13 cellular contexts compared by ENCODE assay signal in the genomic region with DNA sequence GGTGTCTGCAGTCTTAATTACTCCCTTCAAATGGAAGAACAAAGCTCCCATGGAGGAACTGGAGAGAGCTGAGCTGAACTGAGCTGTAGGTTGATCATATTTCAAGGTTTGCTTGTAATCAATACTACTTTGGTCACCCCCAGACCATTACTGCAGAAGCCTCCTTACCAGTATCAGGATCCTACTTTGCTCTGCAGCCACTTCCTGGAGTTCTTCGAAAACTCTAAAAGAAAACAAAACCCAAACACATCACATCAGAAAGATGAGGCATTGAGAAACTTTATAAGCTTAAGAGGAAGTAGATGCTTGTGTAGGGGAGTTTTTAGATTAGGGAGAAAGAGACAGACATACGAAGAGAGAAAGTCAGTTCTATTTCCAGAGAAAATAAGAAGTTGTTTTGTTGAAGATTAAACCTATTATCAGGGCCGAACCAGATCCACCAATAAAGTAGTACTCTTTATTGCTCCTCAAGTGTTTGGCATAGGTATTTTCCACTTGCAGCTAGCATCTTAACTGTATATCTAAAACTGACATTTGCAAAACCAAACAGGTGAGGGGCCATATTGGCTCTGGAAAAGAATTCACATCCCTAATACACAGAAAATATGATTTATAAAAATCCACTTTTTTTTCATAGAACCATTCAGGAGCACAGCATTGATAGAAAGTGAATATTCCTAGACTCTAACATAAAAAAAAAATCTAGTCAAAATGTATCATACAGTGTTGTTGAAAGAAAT.
DNase-seq lines count a peak whose midpoint lies in the region; ATAC-seq and TF ChIP-seq lines count a peak whose summit lies in the region.
"Had no signal": no experiment of that assay in that cellular context is flagged by ENCODE, and none has a peak within 500 bp of the region (broad histone marks: within the 10 kb centered on the region; RNA-seq: fewer than 3 reads in every experiment).

No MANE protein-coding gene starts in this region.

- TF ChIP-seq CTCF in GM13976 (IDR thresholded peaks at IDR 0.05; ENCODE audit: borderline replicate concordance, control extremely low read depth, extremely low read depth, insufficient read depth, missing control alignments), result no peak

- H3K27me3 Mint-ChIP-seq in stimulated activated naive CD8-positive, alpha-beta T cell treated with anti-CD3 and anti-CD28 coated beads, Interleukin-15, Interleukin-2, amounts not matched to agents 100 ng/mL and 50 ng/mL, for 24 hours, result no peaks in the 10 kb centered on the region
- H3K27me3 Mint-ChIP-seq in activated T-helper 1 cell treated with anti-CD3 and anti-CD28 coated beads, Interleukin-12 subunit alpha, Interleukin-12 subunit beta, Interleukin-2, Interleukin-4 antibody, amounts not matched to agents 30 ng/mL and 10 ng/mL and 1 ng/mL, durations not matched to agents 14 hours and 24 hours and 36 hours (ENCODE audit: insufficient read depth), result no peaks in the 10 kb centered on the region
- H3K27me3 Mint-ChIP-seq: CD4-positive, CD25-positive, alpha-beta regulatory T cell had no signal

- H3K9me3 Mint-ChIP-seq in stimulated activated naive CD8-positive, alpha-beta T cell treated with anti-CD3 and anti-CD28 coated beads, Interleukin-15, Interleukin-2, amounts not matched to agents 100 ng/mL and 50 ng/mL, for 24 hours, result no peaks in the 10 kb centered on the region
- H3K9me3 Mint-ChIP-seq in activated T-helper 1 cell treated with anti-CD3 and anti-CD28 coated beads, Interleukin-12 subunit alpha, Interleukin-12 subunit beta, Interleukin-2, Interleukin-4 antibody, amounts not matched to agents 30 ng/mL and 10 ng/mL and 1 ng/mL, durations not matched to agents 14 hours and 24 hours and 36 hours, result no peaks in the 10 kb centered on the region
- H3K9me3 Mint-ChIP-seq: CD4-positive, CD25-positive, alpha-beta regulatory T cell had no signal

- no peak for TF ChIP-seq POLR2A in GM18505 (IDR thresholded peaks at IDR 0.05; ENCODE audit: borderline replicate concordance, extremely low read depth, insufficient read depth, insufficient read length)

- no peak for ATAC-seq in stimulated activated naive CD8-positive, alpha-beta T cell treated with anti-CD3 and anti-CD28 coated beads, Interleukin-15, Interleukin-2, amounts not matched to agents 100 U/mL and 50 U/mL, for 24 hours
- ATAC-seq in HG03097 (IDR thresholded peaks at IDR 0.05; ENCODE audit: low FRiP score, unreplicated experiment) (peak; percentile 39), GM18505 (IDR thresholded peaks at IDR 0.05; ENCODE audit: unreplicated experiment) (no peak)
- ATAC-seq: HCT116 had no signal

- peak overlapping the region; percentile 74 for H3K27ac Mint-ChIP-seq in stimulated activated naive CD8-positive, alpha-beta T cell treated with anti-CD3 and anti-CD28 coated beads, Interleukin-15, Interleukin-2, amounts not matched to agents 100 ng/mL and 50 ng/mL, for 24 hours
- H3K27ac Mint-ChIP-seq in activated T-helper 1 cell treated with anti-CD3 and anti-CD28 coated beads, Interleukin-12 subunit alpha, Interleukin-12 subunit beta, Interleukin-2, Interleukin-4 antibody, amounts not matched to agents 30 ng/mL and 10 ng/mL and 1 ng/mL, durations not matched to agents 14 hours and 24 hours and 36 hours, result peak overlapping the region; percentile 88

- in situ Hi-C loops in GM13976 (cut with MboI; ENCODE audit: low sequenced_read_pairs, unreplicated experiment), result no loop called here

- intact Hi-C loops in activated T-helper 1 cell treated with anti-CD3 and anti-CD28 coated beads, Interleukin-12 subunit alpha, Interleukin-12 subunit beta, Interleukin-2, Interleukin-4 antibody, amounts not matched to agents 30 ng/mL and 10 ng/mL and 1 ng/mL, durations not matched to agents 14 hours and 24 hours and 36 hours (cut with micrococcal nuclease), result loop anchor here (1.0 to 10.0 kb wide), 7 partner anchors 21 to 565 kb away; partner anchors contain the start of genes FASTKD2, MDH1B and METTL21A

- H3K36me3 Mint-ChIP-seq in stimulated activated naive CD8-positive, alpha-beta T cell treated with anti-CD3 and anti-CD28 coated beads, Interleukin-15, Interleukin-2, amounts not matched to agents 100 ng/mL and 50 ng/mL, for 24 hours (ENCODE audit: low read depth), result no peaks in the 10 kb centered on the region
- peaks cover 3% of the 10 kb centered on the region for H3K36me3 Mint-ChIP-seq in activated T-helper 1 cell treated with anti-CD3 and anti-CD28 coated beads, Interleukin-12 subunit alpha, Interleukin-12 subunit beta, Interleukin-2, Interleukin-4 antibody, amounts not matched to agents 30 ng/mL and 10 ng/mL and 1 ng/mL, durations not matched to agents 14 hours and 24 hours and 36 hours (ENCODE audit: low read depth)
- H3K36me3 Mint-ChIP-seq: CD4-positive, CD25-positive, alpha-beta regulatory T cell had no signal

- H3K4me1 Mint-ChIP-seq in stimulated activated naive CD8-positive, alpha-beta T cell treated with anti-CD3 and anti-CD28 coated beads, Interleukin-15, Interleukin-2, amounts not matched to agents 100 ng/mL and 50 ng/mL, for 24 hours (ENCODE audit: low read depth), result peaks cover 90% of the 10 kb centered on the region
- H3K4me1 Mint-ChIP-seq in activated T-helper 1 cell treated with anti-CD3 and anti-CD28 coated beads, Interleukin-12 subunit alpha, Interleukin-12 subunit beta, Interleukin-2, Interleukin-4 antibody, amounts not matched to agents 30 ng/mL and 10 ng/mL and 1 ng/mL, durations not matched to agents 14 hours and 24 hours and 36 hours (ENCODE audit: low read depth), result peaks cover 89% of the 10 kb centered on the region

- H3K4me3 Mint-ChIP-seq in stimulated activated naive CD8-positive, alpha-beta T cell treated with anti-CD3 and anti-CD28 coated beads, Interleukin-15, Interleukin-2, amounts not matched to agents 100 ng/mL and 50 ng/mL, for 24 hours, result no peak overlapping the region
- peak overlapping the region; percentile 24 for H3K4me3 Mint-ChIP-seq in activated T-helper 1 cell treated with anti-CD3 and anti-CD28 coated beads, Interleukin-12 subunit alpha, Interleukin-12 subunit beta, Interleukin-2, Interleukin-4 antibody, amounts not matched to agents 30 ng/mL and 10 ng/mL and 1 ng/mL, durations not matched to agents 14 hours and 24 hours and 36 hours
- H3K4me3 Mint-ChIP-seq: CD4-positive, CD25-positive, alpha-beta regulatory T cell had no signal

- no peak for DNase-seq in stimulated activated naive CD8-positive, alpha-beta T cell treated with anti-CD3 and anti-CD28 coated beads, Interleukin-15, Interleukin-2, amounts not matched to agents 100 U/mL and 50 U/mL, for 24 hours
- DNase-seq in activated T-helper 1 cell treated with anti-CD3 and anti-CD28 coated beads, Interleukin-12 subunit alpha, Interleukin-12 subunit beta, Interleukin-2, Interleukin-4 antibody, amounts not matched to agents 30 ng/mL and 10 ng/mL and 1 ng/mL, durations not matched to agents 14 hours and 24 hours and 36 hours (ENCODE audit: low spot score), result no peak
- DNase-seq in GM13976 (ENCODE audit: low spot score), result no peak
- DNase-seq in OCI-M2 (lab: John Stamatoyannopoulos, UW; ENCODE audit: unreplicated experiment), result no peak
- no peak for DNase-seq in midbrain (lab: John Stamatoyannopoulos, UW)
- DNase-seq: activated CD4-positive, alpha-beta T cell treated with anti-CD3 and anti-CD28 coated beads for 1 hour; NCI-H2107; upper lobe of left lung had no signal
